15 cellular contexts compared by ENCODE assay signal in genomic region chr21:32087452-32087851, GRCh38.
DNase-seq lines count a peak whose midpoint lies in the region; ATAC-seq and TF ChIP-seq lines count a peak whose summit lies in the region.
"Had no signal": no experiment of that assay in that cellular context is flagged by ENCODE, and none has a peak within 500 bp of the region (broad histone marks: within the 10 kb centered on the region; RNA-seq: fewer than 3 reads in every experiment).

No MANE protein-coding gene starts in this region.

- H3K4me2 ChIP-seq in Karpas-422 (ENCODE audit: low read depth, low read length, poor library complexity, severe bottlenecking) = no peak overlapping the region
- H3K4me2 ChIP-seq: GM23338 had no signal

- H3K9me3 Mint-ChIP-seq in activated CD8-positive, alpha-beta T cell treated with anti-CD3 and anti-CD28 coated beads for 36 hours = no peaks in the 10 kb centered on the region
- no peaks in the 10 kb centered on the region for H3K9me3 Mint-ChIP-seq in activated CD8-positive, alpha-beta T cell treated with anti-CD3 and anti-CD28 coated beads, Interleukin-2, amount 10 ng/mL, durations not matched to agents 7 days and 5 days (ENCODE audit: insufficient read depth)
- H3K9me3 Mint-ChIP-seq: CD4-positive, alpha-beta T cell; GM23338; H9 had no signal

- CTCF ChIA-PET in activated CD8-positive, alpha-beta T cell treated with anti-CD3 and anti-CD28 coated beads for 36 hours (lab: Charles Lee) = interaction anchor here (2.2 kb wide), 1 partner anchor 9 kb away, joined by 7 read pairs; no protein-coding TSS in a partner anchor
- CTCF ChIA-PET in activated CD8-positive, alpha-beta T cell treated with anti-CD3 and anti-CD28 coated beads, Interleukin-2, amount 10 ng/mL, durations not matched to agents 7 days and 5 days (lab: Charles Lee) = interaction anchor here (0.9 kb wide), 1 partner anchor 513 kb away, joined by 3 read pairs; no protein-coding TSS in a partner anchor

- intact Hi-C loops in activated CD8-positive, alpha-beta T cell treated with anti-CD3 and anti-CD28 coated beads for 36 hours (cut with micrococcal nuclease) = no loop called here

- no peaks in the 10 kb centered on the region for H4K20me1 ChIP-seq in Karpas-422 (ENCODE audit: insufficient read depth, low read depth, low read length)

- H3K27ac Mint-ChIP-seq in activated CD8-positive, alpha-beta T cell treated with anti-CD3 and anti-CD28 coated beads for 36 hours = no peak overlapping the region
- H3K27ac Mint-ChIP-seq in activated CD8-positive, alpha-beta T cell treated with anti-CD3 and anti-CD28 coated beads, Interleukin-2, amount 10 ng/mL, durations not matched to agents 7 days and 5 days = no peak overlapping the region
- H3K27ac Mint-ChIP-seq: B cell; CD4-positive, alpha-beta T cell; GM23338; H9 had no signal

- DNase-seq in activated CD8-positive, alpha-beta T cell treated with anti-CD3 and anti-CD28 coated beads for 36 hours = peak; percentile 15
- DNase-seq in activated CD8-positive, alpha-beta T cell treated with anti-CD3 and anti-CD28 coated beads, Interleukin-2, amount 10 ng/mL, durations not matched to agents 7 days and 5 days = no peak
- peak; percentile 3 for DNase-seq in HT1080 (ENCODE audit: low read depth)
- DNase-seq in RPMI7951 (ENCODE audit: low read depth) = peak; percentile 21
- DNase-seq in islet precursor cell = peak; percentile 28
- DNase-seq in Karpas-422 = no peak
- DNase-seq in GOT3 (lab: John Stamatoyannopoulos, UW) = no peak
- no peak for DNase-seq in globus pallidus (ENCODE audit: low spot score)
- DNase-seq: C1 segment of cervical spinal cord; CD4-positive, alpha-beta T cell; DMS79; H9 had no signal

- POLR2A ChIA-PET in activated CD8-positive, alpha-beta T cell treated with anti-CD3 and anti-CD28 coated beads for 36 hours (lab: Charles Lee) = no interaction called here
- POLR2A ChIA-PET in activated CD8-positive, alpha-beta T cell treated with anti-CD3 and anti-CD28 coated beads, Interleukin-2, amount 10 ng/mL, durations not matched to agents 7 days and 5 days (lab: Charles Lee) = no interaction called here

- H2AFZ ChIP-seq in Karpas-422 (ENCODE audit: low read length) = no peak overlapping the region
- H2AFZ ChIP-seq: GM23338 had no signal

- ATAC-seq in activated CD8-positive, alpha-beta T cell treated with anti-CD3 and anti-CD28 coated beads for 36 hours = peak; percentile 58
- no peak for ATAC-seq in activated CD8-positive, alpha-beta T cell treated with anti-CD3 and anti-CD28 coated beads, Interleukin-2, amount 10 ng/mL, durations not matched to agents 7 days and 5 days
- ATAC-seq: GM12878, GM23338 had no signal

- peaks cover 7% of the 10 kb centered on the region for H3K4me1 Mint-ChIP-seq in activated CD8-positive, alpha-beta T cell treated with anti-CD3 and anti-CD28 coated beads for 36 hours (ENCODE audit: low read depth)
- H3K4me1 Mint-ChIP-seq in activated CD8-positive, alpha-beta T cell treated with anti-CD3 and anti-CD28 coated beads, Interleukin-2, amount 10 ng/mL, durations not matched to agents 7 days and 5 days (ENCODE audit: low read depth) = no peaks in the 10 kb centered on the region
- H3K4me1 Mint-ChIP-seq: B cell had no signal

- H3K9me2 ChIP-seq in Karpas-422 (replicated peaks; ENCODE audit: insufficient read depth, low read length) = no peaks in the 10 kb centered on the region

- no peak overlapping the region for H3K9ac ChIP-seq in Karpas-422 (ENCODE audit: low read length)

- H3K36me3 Mint-ChIP-seq in activated CD8-positive, alpha-beta T cell treated with anti-CD3 and anti-CD28 coated beads for 36 hours (ENCODE audit: low read depth) = no peaks in the 10 kb centered on the region
- no peaks in the 10 kb centered on the region for H3K36me3 Mint-ChIP-seq in activated CD8-positive, alpha-beta T cell treated with anti-CD3 and anti-CD28 coated beads, Interleukin-2, amount 10 ng/mL, durations not matched to agents 7 days and 5 days (ENCODE audit: low read depth)

- H3K9me3 ChIP-seq in Karpas-422 (ENCODE audit: low read length) = no peaks in the 10 kb centered on the region

- no peaks in the 10 kb centered on the region for H3K36me3 ChIP-seq in Karpas-422 (ENCODE audit: insufficient read depth, low read length)

- H3K27me3 ChIP-seq in Karpas-422 (ENCODE audit: low read length) = no peaks in the 10 kb centered on the region

- no peaks in the 10 kb centered on the region for H3K79me2 ChIP-seq in Karpas-422 (ENCODE audit: low read length)

- H3K27ac ChIP-seq in Karpas-422 (ENCODE audit: low read length) = no peak overlapping the region

- H3K4me3 Mint-ChIP-seq in activated CD8-positive, alpha-beta T cell treated with anti-CD3 and anti-CD28 coated beads for 36 hours = no peak overlapping the region
- no peak overlapping the region for H3K4me3 Mint-ChIP-seq in activated CD8-positive, alpha-beta T cell treated with anti-CD3 and anti-CD28 coated beads, Interleukin-2, amount 10 ng/mL, durations not matched to agents 7 days and 5 days
- H3K4me3 Mint-ChIP-seq: B cell; CD4-positive, alpha-beta T cell; GM23338; H9 had no signal

- no peaks in the 10 kb centered on the region for H3K27me3 Mint-ChIP-seq in activated CD8-positive, alpha-beta T cell treated with anti-CD3 and anti-CD28 coated beads for 36 hours
- no peaks in the 10 kb centered on the region for H3K27me3 Mint-ChIP-seq in activated CD8-positive, alpha-beta T cell treated with anti-CD3 and anti-CD28 coated beads, Interleukin-2, amount 10 ng/mL, durations not matched to agents 7 days and 5 days (ENCODE audit: low read depth)

- no peaks in the 10 kb centered on the region for H3K4me1 ChIP-seq in Karpas-422 (ENCODE audit: low read length)

- no peak overlapping the region for H3K4me3 ChIP-seq in Karpas-422 (ENCODE audit: low read length)
- H3K4me3 ChIP-seq: GM12878, GM23338 had no signal

- no peak for TF ChIP-seq CTCF in activated CD8-positive, alpha-beta T cell treated with anti-CD3 and anti-CD28 coated beads for 36 hours (IDR thresholded peaks at IDR 0.05)

Comparison
In these comparisons a context has a peak if more than half of its experiments do, and no peak if none do; other contexts are left out.
1. DNase-seq: peak in activated CD8-positive, alpha-beta T cell treated with anti-CD3 and anti-CD28 coated beads for 36 hours (single experiment), HT1080 (single experiment), RPMI7951 (single experiment) and islet precursor cell (single experiment); none in activated CD8-positive, alpha-beta T cell treated with anti-CD3 and anti-CD28 coated beads, Interleukin-2, amount 10 ng/mL, durations not matched to agents 7 days and 5 days (single experiment), Karpas-422 (single experiment), GOT3 (single experiment) and globus pallidus (single experiment).